In the genomic region with DNA sequence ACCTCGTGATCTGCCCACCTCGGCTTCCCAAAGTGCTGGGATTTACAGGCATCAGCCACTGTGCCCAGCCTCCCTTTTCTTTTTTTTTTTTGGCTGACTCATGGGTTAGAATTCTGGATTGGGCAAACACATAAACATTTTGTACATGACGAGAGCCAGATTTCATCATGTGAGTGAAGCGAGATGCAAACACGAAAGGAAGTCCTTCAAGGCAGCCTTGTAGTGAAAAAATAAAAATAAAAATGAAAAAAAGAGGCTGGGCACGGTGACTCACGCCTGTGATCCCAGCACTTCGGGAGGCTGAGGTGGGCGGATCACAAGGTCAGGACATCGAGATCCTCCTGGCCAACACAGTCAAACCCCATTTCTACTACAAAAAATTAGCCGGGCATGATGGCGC, we compare ENCODE assay signal across 8 cellular contexts. TPM values are rescaled to one million over a fixed set of nuclear protein-coding genes. Genes with fewer than 3 reads are reported as not detected.
DNase-seq lines count a peak whose midpoint lies in the region; FAIRE-seq and TF ChIP-seq lines count a peak whose summit lies in the region.
"Not testable (repeated sequence)": the region's sequence is repeated elsewhere in the genome, so short reads cannot be mapped to it uniquely, and the experiment has no call there.

No MANE protein-coding gene starts in this region.

- TF ChIP-seq POLR2A in vagina (IDR thresholded peaks at IDR 0.05) = not testable (repeated sequence)

- not testable (repeated sequence) for H3K4me1 Mint-ChIP-seq in astrocyte (ENCODE audit: low read depth, unreplicated experiment)

- H3K79me2 ChIP-seq in astrocyte (ENCODE audit: insufficient read depth, low read length) = peaks cover 17% of the 10 kb centered on the region

- H3K4me1 ChIP-seq in astrocyte (ENCODE audit: insufficient read depth, low read length); vagina: not testable (repeated sequence)

- H3K4me2 ChIP-seq in astrocyte (ENCODE audit: low read length) = not testable (repeated sequence)

- intact Hi-C loops in vagina (cut with DNase I) = not testable (repeated sequence)

- not testable (repeated sequence) for H3K36me3 ChIP-seq in astrocyte (ENCODE audit: insufficient read depth, low read length); vagina

- H3K9me3 ChIP-seq in astrocyte (ENCODE audit: insufficient read depth, low read depth, low read length); vagina: not testable (repeated sequence)

- H3K27me3 ChIP-seq in astrocyte (ENCODE audit: insufficient read depth, low read length); vagina: not testable (repeated sequence)

- peak; percentile 79 for DNase-seq in CD1c-positive myeloid dendritic cell (ENCODE audit: extremely low spot score)
- peak; percentile 74 for DNase-seq in HS-27A (ENCODE audit: low read depth)
- DNase-seq in RKO (ENCODE audit: low spot score) = peak; percentile 73
- peak; percentile 88 for DNase-seq in astrocyte (ENCODE audit: low read depth)
- peak; percentile 95 for DNase-seq in epithelial cell of esophagus (ENCODE audit: low read depth)
- peak; percentile 41 for DNase-seq in glomerular endothelial cell (ENCODE audit: extremely low read depth, low read depth, low spot score)
- peak; percentile 35 for DNase-seq in pulmonary artery endothelial cell (ENCODE audit: low read depth, low spot score)
- not testable (repeated sequence) for DNase-seq in vagina (ENCODE audit: extremely low spot score in 2 of 2)

- H4K20me1 ChIP-seq in astrocyte (ENCODE audit: insufficient read depth, low read length) = not testable (repeated sequence)

- not testable (repeated sequence) for H3K9me3 Mint-ChIP-seq in astrocyte (ENCODE audit: unreplicated experiment)

- FAIRE-seq in astrocyte (lab: Jason Lieb, UNC) = not testable (repeated sequence)

- not testable (repeated sequence) for H3K27me3 Mint-ChIP-seq in astrocyte (ENCODE audit: low read depth, unreplicated experiment)

- not testable (repeated sequence) for TF ChIP-seq CTCF in astrocyte (IDR thresholded peaks at IDR 0.05; ENCODE audit: insufficient read depth, low read depth, low read length); epithelial cell of esophagus (IDR thresholded peaks at IDR 0.05; ENCODE audit: insufficient read depth, low read depth, low read length, missing control alignments); vagina (IDR thresholded peaks at IDR 0.05)

- not testable (repeated sequence) for H2AFZ ChIP-seq in astrocyte (ENCODE audit: low read depth, low read length)

- H3K36me3 Mint-ChIP-seq in astrocyte (ENCODE audit: low read depth, unreplicated experiment) = not testable (repeated sequence)

- H3K27ac ChIP-seq in astrocyte (ENCODE audit: low read depth, low read length) = peak overlapping the region; percentile 38
- peak overlapping the region; percentile 74 for H3K27ac ChIP-seq in vagina

- not testable (repeated sequence) for H3K4me3 ChIP-seq in astrocyte (ENCODE audit: insufficient read depth, low read depth, low read length); epithelial cell of esophagus (ENCODE audit: low read length); vagina

- H3K4me3 Mint-ChIP-seq in astrocyte (ENCODE audit: unreplicated experiment) = not testable (repeated sequence)

- peak overlapping the region; percentile 72 for H3K27ac Mint-ChIP-seq in astrocyte (ENCODE audit: unreplicated experiment)

- not testable (repeated sequence) for H3K9ac ChIP-seq in astrocyte (ENCODE audit: low read length)

RNA-seq across cellular contexts. Expression of gene CDK11A, which starts 16.9 kb away (rescaled TPM):
- 30.3 and 35.3 TPM in 2 replicates for total RNA-seq in astrocyte
- total RNA-seq in glomerular endothelial cell = 19.7 and 25.9 TPM in 2 replicates
- total RNA-seq in pulmonary artery endothelial cell = 8.1 and 15.9 TPM in 2 replicates
- total RNA-seq in vagina = 35.6 TPM

RNA-seq across cellular contexts. Expression of gene NADK, which starts 37.3 kb away (rescaled TPM):
- total RNA-seq in astrocyte = 83.7 and 87.6 TPM in 2 replicates
- total RNA-seq in glomerular endothelial cell = 91.0 and 134 TPM in 2 replicates
- total RNA-seq in pulmonary artery endothelial cell = 47.3 and 56.7 TPM in 2 replicates
- total RNA-seq in vagina = 90.1 TPM

RNA-seq across cellular contexts. Expression of gene SLC35E2B, which starts 48.4 kb away (rescaled TPM):
- total RNA-seq in astrocyte (45.1 and 47.7 TPM in 2 replicates), glomerular endothelial cell (40.0 and 62.2 TPM in 2 replicates), pulmonary artery endothelial cell (20.6 and 21.8 TPM in 2 replicates), vagina (38.3 TPM)
